ENCODE assay signal across 9 cellular contexts in the genomic region with DNA sequence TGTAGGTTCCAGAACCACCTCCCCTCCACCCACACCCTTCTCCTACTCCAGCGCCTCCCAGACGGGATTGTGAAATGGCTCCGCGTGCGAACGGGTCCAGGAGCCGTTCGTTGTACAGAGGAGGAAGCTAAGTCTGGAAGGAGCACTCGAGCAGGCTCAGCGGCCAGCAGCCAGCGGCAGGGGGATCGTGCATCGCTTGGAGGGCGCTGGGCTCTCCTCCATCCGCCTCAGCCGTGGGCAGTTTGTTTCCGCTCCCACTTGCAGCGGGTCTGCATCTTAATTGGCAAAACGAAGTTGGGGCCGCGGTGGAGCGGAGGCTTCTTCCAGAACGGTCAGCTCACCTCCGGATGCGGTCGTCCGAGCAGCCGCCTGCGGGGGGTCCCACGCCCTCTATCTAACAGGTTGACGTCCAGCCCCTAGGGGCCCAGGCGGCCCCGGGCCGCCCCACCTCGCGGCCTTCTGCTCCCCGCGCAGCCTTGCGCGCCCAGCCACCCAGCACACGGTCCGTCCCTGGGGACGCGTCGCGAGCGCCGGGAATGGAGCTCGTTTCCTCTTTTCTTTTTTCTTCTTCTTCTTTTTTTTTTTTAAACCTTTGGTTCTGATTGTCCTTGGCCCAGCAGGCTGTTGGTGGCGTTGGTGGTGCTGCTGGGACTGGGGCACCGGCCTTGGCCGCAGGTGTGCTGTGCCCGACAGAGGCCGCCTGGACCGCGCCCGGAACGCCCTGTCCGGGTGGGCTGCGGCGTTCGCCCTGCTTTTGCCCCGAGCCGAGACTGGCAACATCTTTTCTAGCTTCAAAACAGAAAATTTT. TPM values are rescaled to one million over a fixed set of nuclear protein-coding genes. Genes with fewer than 3 reads are reported as not detected.
DNase-seq lines count a peak whose midpoint lies in the region; ATAC-seq and TF ChIP-seq lines count a peak whose summit lies in the region.
"Had no signal": no experiment of that assay in that cellular context is flagged by ENCODE, and none has a peak within 500 bp of the region (broad histone marks: within the 10 kb centered on the region; RNA-seq: fewer than 3 reads in every experiment).

No MANE protein-coding gene starts in this region.

- H3K36me3 ChIP-seq in CD8-positive, alpha-beta T cell (ENCODE audit: insufficient read depth, low read length): no peaks in the 10 kb centered on the region
- no peaks in the 10 kb centered on the region for H3K36me3 ChIP-seq in BE2C

- intact Hi-C loops in CD8-positive, alpha-beta T cell (cut with DNase I, micrococcal nuclease): no loop called here
- intact Hi-C loops in dendritic cell treated with granulocyte-macrophage colony-stimulating factor and Interleukin-4, amounts not matched to agents 40 ng/mL and 50 ng/mL, for 4 days (cut with micrococcal nuclease): loop anchor here (5.0 kb wide), 1 partner anchor 208 kb away; no protein-coding TSS in a partner anchor

- H3K4me3 ChIP-seq in CD8-positive, alpha-beta T cell (ENCODE audit: low read depth, low read length): peak overlapping the region; percentile 13
- no peak overlapping the region for H3K4me3 ChIP-seq in BE2C (ENCODE audit: low read depth, low read length)

- no peaks in the 10 kb centered on the region for H3K9me3 Mint-ChIP-seq in CD8-positive, alpha-beta T cell
- H3K9me3 Mint-ChIP-seq in dendritic cell treated with granulocyte-macrophage colony-stimulating factor and Interleukin-4, amounts not matched to agents 40 ng/mL and 50 ng/mL, for 4 days: no peaks in the 10 kb centered on the region
- peaks cover 0 to 5% (median 0%) of the 10 kb centered on the region in 7 donors for H3K9me3 Mint-ChIP-seq in naive B cell

- DNase-seq in CD8-positive, alpha-beta T cell: no peak
- DNase-seq in KBM-7: peak; percentile 65
- peak; percentile 68 for DNase-seq in naive B cell
- no peak for DNase-seq in iPS-NIHi7 (ENCODE audit: extremely low spot score)
- DNase-seq in BE2C: no peak
- DNase-seq: NCI-H1694 had no signal

- peaks cover 48% of the 10 kb centered on the region for H3K27me3 Mint-ChIP-seq in CD8-positive, alpha-beta T cell (ENCODE audit: low read depth)
- H3K27me3 Mint-ChIP-seq in dendritic cell treated with granulocyte-macrophage colony-stimulating factor and Interleukin-4, amounts not matched to agents 40 ng/mL and 50 ng/mL, for 4 days: peaks cover 82% of the 10 kb centered on the region
- H3K27me3 Mint-ChIP-seq in naive B cell: peaks cover 44 to 83% (median 75%) of the 10 kb centered on the region in 3 donors

- H3K4me3 Mint-ChIP-seq in CD8-positive, alpha-beta T cell: peak overlapping the region; percentile 59
- peak overlapping the region; percentile 59 for H3K4me3 Mint-ChIP-seq in dendritic cell treated with granulocyte-macrophage colony-stimulating factor and Interleukin-4, amounts not matched to agents 40 ng/mL and 50 ng/mL, for 4 days
- peak overlapping the region; percentile 77 to 86 (median 82) for H3K4me3 Mint-ChIP-seq in naive B cell

- in situ Hi-C loops in KBM-7 (cut with MboI; ENCODE audit: low pct_unique_long_range_greater_than_20kb, low sequenced_read_pairs): no loop called here

- no peaks in the 10 kb centered on the region for H3K9me3 ChIP-seq in CD8-positive, alpha-beta T cell (ENCODE audit: low read length)
- H3K9me3 ChIP-seq in BE2C: no peaks in the 10 kb centered on the region

- H3K27me3 ChIP-seq in CD8-positive, alpha-beta T cell (ENCODE audit: insufficient read depth, low read length): peaks cover 45% of the 10 kb centered on the region
- H3K27me3 ChIP-seq in BE2C: peaks cover 76% of the 10 kb centered on the region

- H3K4me1 ChIP-seq in CD8-positive, alpha-beta T cell (ENCODE audit: insufficient read depth, low read length): peaks cover 36% of the 10 kb centered on the region
- no peaks in the 10 kb centered on the region for H3K4me1 ChIP-seq in BE2C

- no peak overlapping the region for H3K27ac Mint-ChIP-seq in CD8-positive, alpha-beta T cell
- H3K27ac Mint-ChIP-seq in dendritic cell treated with granulocyte-macrophage colony-stimulating factor and Interleukin-4, amounts not matched to agents 40 ng/mL and 50 ng/mL, for 4 days: no peak overlapping the region
- H3K27ac Mint-ChIP-seq in naive B cell: peak overlapping the region in 4 of 6 donors; percentile 16 to 65 (median 26)

- ATAC-seq in CD8-positive, alpha-beta T cell: no peak
- ATAC-seq in naive B cell (ENCODE audit: low read depth in 2 of 2) (peak; percentile 65 to 69), GM21360 (IDR thresholded peaks at IDR 0.05; ENCODE audit: unreplicated experiment) (no peak), HG02798 (IDR thresholded peaks at IDR 0.05; ENCODE audit: poor library complexity, unreplicated experiment) (no peak)

- peaks cover 34% of the 10 kb centered on the region for H3K4me1 Mint-ChIP-seq in CD8-positive, alpha-beta T cell (ENCODE audit: low read depth)
- peaks cover 45% of the 10 kb centered on the region for H3K4me1 Mint-ChIP-seq in dendritic cell treated with granulocyte-macrophage colony-stimulating factor and Interleukin-4, amounts not matched to agents 40 ng/mL and 50 ng/mL, for 4 days (ENCODE audit: low read depth)
- peaks cover 47 to 56% (median 49%) of the 10 kb centered on the region in 3 donors for H3K4me1 Mint-ChIP-seq in naive B cell

- no peak overlapping the region for H3K27ac ChIP-seq in CD8-positive, alpha-beta T cell (ENCODE audit: low read depth, low read length)

- TF ChIP-seq CTCF in CD8-positive, alpha-beta T cell (IDR thresholded peaks at IDR 0.05): no peak
- no peak for TF ChIP-seq CTCF in BE2C (IDR thresholded peaks at IDR 0.05; ENCODE audit: low read depth, low read length)

- CTCF ChIA-PET in CD8-positive, alpha-beta T cell (lab: Charles Lee): interaction anchor here (0.6 to 1.1 kb wide), 2 partner anchors 9 to 270 kb away, joined by 4 to 7 read pairs; no protein-coding TSS in a partner anchor

- POLR2A ChIA-PET in CD8-positive, alpha-beta T cell (lab: Charles Lee): no interaction called here

- no peaks in the 10 kb centered on the region for H3K36me3 Mint-ChIP-seq in CD8-positive, alpha-beta T cell
- H3K36me3 Mint-ChIP-seq in dendritic cell treated with granulocyte-macrophage colony-stimulating factor and Interleukin-4, amounts not matched to agents 40 ng/mL and 50 ng/mL, for 4 days (ENCODE audit: low read depth): no peaks in the 10 kb centered on the region
- peaks cover 0 to 10% of the 10 kb centered on the region in 2 donors for H3K36me3 Mint-ChIP-seq in naive B cell

RNA-seq across cellular contexts. Expression of gene BARX1, which starts 3.9 kb away (rescaled TPM):
- total RNA-seq in CD8-positive, alpha-beta T cell: under 1 TPM; 0.54 to 0.78 TPM
- polyA plus RNA-seq in naive B cell (ENCODE audit: low read depth in 6 of 6): not detected
- polyA plus RNA-seq in BE2C (2012; ENCODE audit: insufficient read depth, insufficient read length, low read depth): 0.66 TPM

Comparison
In these comparisons a context has a peak if more than half of its experiments do, and no peak if none do; other contexts are left out.
1. ATAC-seq: peak in naive B cell (2 of 2); none in CD8-positive, alpha-beta T cell (single experiment), GM21360 (single experiment) and HG02798 (single experiment).
2. DNase-seq: peak in KBM-7 (single experiment) and naive B cell (single experiment); none in CD8-positive, alpha-beta T cell (0 of 7), iPS-NIHi7 (single experiment) and BE2C (single experiment).
3. H3K27ac Mint-ChIP-seq: peak in naive B cell (4 of 6); none in CD8-positive, alpha-beta T cell (single experiment) and dendritic cell treated with granulocyte-macrophage colony-stimulating factor and Interleukin-4, amounts not matched to agents 40 ng/mL and 50 ng/mL, for 4 days (single experiment).
4. Peak in every context shown above with its lines, with median percentiles within 50 percentile points of each other: H3K4me3 Mint-ChIP-seq.